In genomic region chr2:68833162-68833561, GRCh38 we compare ENCODE assay signal across 17 cellular contexts. TPM values are rescaled to one million over a fixed set of nuclear protein-coding genes. Genes with fewer than 3 reads are reported as not detected.
DNase-seq lines count a peak whose midpoint lies in the region; ATAC-seq and TF ChIP-seq lines count a peak whose summit lies in the region.
"Had no signal": no experiment of that assay in that cellular context is flagged by ENCODE, and none has a peak within 500 bp of the region (broad histone marks: within the 10 kb centered on the region; RNA-seq: fewer than 3 reads in every experiment).

No MANE protein-coding gene starts in this region.

- TF ChIP-seq EP300 in transverse colon (IDR thresholded peaks at IDR 0.05; ENCODE audit: low read depth): no peak

- no peaks in the 10 kb centered on the region for H3K36me3 Mint-ChIP-seq in natural killer cell
- H3K36me3 Mint-ChIP-seq: mesothelial cell of epicardium had no signal

- intact Hi-C loops in heart left ventricle (cut with DNase I) (loop anchor here in 6 of 10 donors (5.0 to 10.0 kb wide), 6 partner anchors 56 to 366 kb away; partner anchors contain the start of genes APLF (in 1 of the 6) and FBXO48 (in 1 of the 6)), left cardiac atrium (cut with DNase I) (no loop called here), breast epithelium (cut with DNase I; ENCODE audit: low total_unique reads) (no loop called here), natural killer cell (cut with micrococcal nuclease) (loop anchor here (2.0 kb wide), 2 partner anchors 54 to 76 kb away; no protein-coding TSS in a partner anchor), transverse colon (cut with DNase I; ENCODE audit: low total_unique reads) (no loop called here)

- H3K4me3 ChIP-seq in heart left ventricle (no peak overlapping the region), breast epithelium (no peak overlapping the region), transverse colon (no peak overlapping the region)
- H3K4me3 ChIP-seq: testis had no signal

- in situ Hi-C loops in transverse colon (cut with MboI; ENCODE audit: low pct_ligation_motif_present in 1 of 4, low pct_unique_long_range_greater_than_20kb in 1 of 4, low sequenced_read_pairs in 3 of 4): no loop called here

- TF ChIP-seq CTCF in heart left ventricle (IDR thresholded peaks at IDR 0.05): no peak
- no peak for TF ChIP-seq CTCF in breast epithelium (IDR thresholded peaks at IDR 0.05)
- TF ChIP-seq CTCF in natural killer cell (IDR thresholded peaks at IDR 0.05): no peak
- TF ChIP-seq CTCF in transverse colon (IDR thresholded peaks at IDR 0.05): no peak

- H3K4me1 Mint-ChIP-seq in natural killer cell: peaks cover 53 to 56% of the 10 kb centered on the region in 2 donors

- ATAC-seq in heart left ventricle: no peak
- ATAC-seq in left cardiac atrium: no peak
- ATAC-seq in natural killer cell: no peak
- no peak for ATAC-seq in HG02884 (IDR thresholded peaks at IDR 0.05; ENCODE audit: unreplicated experiment)
- ATAC-seq: effector memory CD8-positive, alpha-beta T cell had no signal

- WGBS in heart left ventricle, 4 donors: 97 to 99% (median 97%) methylated on average over 2 of the region's 2 CpGs
- 98 to 100% methylated on average over 2 of the region's 2 CpGs for WGBS in transverse colon (ENCODE audit: low coverage in 1 of 2), 2 donors

- H3K4me3 Mint-ChIP-seq in natural killer cell: no peak overlapping the region
- H3K4me3 Mint-ChIP-seq: mesothelial cell of epicardium had no signal

- H3K27me3 ChIP-seq in heart left ventricle (no peaks in the 10 kb centered on the region), breast epithelium (no peaks in the 10 kb centered on the region), transverse colon (no peaks in the 10 kb centered on the region)
- H3K27me3 ChIP-seq: testis had no signal

- no peaks in the 10 kb centered on the region for H3K27me3 Mint-ChIP-seq in natural killer cell (ENCODE audit: low read depth in 2 of 2)
- H3K27me3 Mint-ChIP-seq: effector memory CD8-positive, alpha-beta T cell had no signal

- H3K9me3 ChIP-seq in heart left ventricle: no peaks in the 10 kb centered on the region
- no peaks in the 10 kb centered on the region for H3K9me3 ChIP-seq in breast epithelium
- no peaks in the 10 kb centered on the region for H3K9me3 ChIP-seq in transverse colon
- H3K9me3 ChIP-seq: Caco-2, testis had no signal

- DNase-seq in heart left ventricle (no peak), left cardiac atrium (no peak), breast epithelium (ENCODE audit: low spot score in 2 of 2) (no peak), natural killer cell (no peak), transverse colon (no peak), retina (no peak), COLO668 (lab: John Stamatoyannopoulos, UW; ENCODE audit: unreplicated experiment) (no peak)
- DNase-seq: Caco-2; effector memory CD8-positive, alpha-beta T cell; KBM-7; NCI-H446; OCI-M1; testis had no signal

- TF ChIP-seq POLR2A in heart left ventricle (IDR thresholded peaks at IDR 0.05) (no peak), breast epithelium (IDR thresholded peaks at IDR 0.05) (no peak), transverse colon (IDR thresholded peaks at IDR 0.05) (no peak)

- peaks cover 11 to 95% (median 43%) of the 10 kb centered on the region in 12 donors for H3K4me1 ChIP-seq in heart left ventricle
- peaks cover 0 to 15% of the 10 kb centered on the region in 2 donors for H3K4me1 ChIP-seq in breast epithelium
- peaks cover 21 to 38% (median 28%) of the 10 kb centered on the region in 4 donors for H3K4me1 ChIP-seq in transverse colon

- no peaks in the 10 kb centered on the region for H3K9me3 Mint-ChIP-seq in natural killer cell
- H3K9me3 Mint-ChIP-seq: effector memory CD8-positive, alpha-beta T cell; mesothelial cell of epicardium had no signal

- H3K27ac ChIP-seq in heart left ventricle (peak overlapping the region in 9 of 12 donors; percentile 60 to 85 (median 79)), breast epithelium (peak overlapping the region; percentile 83 to 92), transverse colon (peak overlapping the region; percentile 64 to 81 (median 78))

- peak overlapping the region; percentile 92 to 97 for H3K27ac Mint-ChIP-seq in natural killer cell
- H3K27ac Mint-ChIP-seq: mesothelial cell of epicardium had no signal

- H3K36me3 ChIP-seq in heart left ventricle: no peaks in the 10 kb centered on the region
- no peaks in the 10 kb centered on the region for H3K36me3 ChIP-seq in breast epithelium
- no peaks in the 10 kb centered on the region for H3K36me3 ChIP-seq in transverse colon

RNA-seq across cellular contexts. Expression of gene BMP10, which starts 38.0 kb away (rescaled TPM):
- total RNA-seq in heart left ventricle: 1 to 10 TPM in 2 of 9 donors, under 1 TPM in 2, not detected in 5; 0.15 to 5.9 (median 1.7) TPM
- not detected for polyA plus RNA-seq in heart left ventricle
- total RNA-seq in left cardiac atrium: 10 to 100 TPM in 1 of 2 donors, under 1 TPM in 1; 0.27 to 36.7 TPM
- not detected for total RNA-seq in breast epithelium
- not detected for total RNA-seq in natural killer cell
- total RNA-seq in transverse colon: not detected
- total RNA-seq: Caco-2, fibroblast of villous mesenchyme, omental fat pad, testis had no signal

Comparison
In these comparisons a context has a peak if more than half of its experiments do, and no peak if none do; other contexts are left out.
1. intact Hi-C loops: an anchor here in heart left ventricle (5.0 to 10.0 kb wide) and natural killer cell (2.0 kb wide); none called in left cardiac atrium, breast epithelium and transverse colon.